In the genomic region with DNA sequence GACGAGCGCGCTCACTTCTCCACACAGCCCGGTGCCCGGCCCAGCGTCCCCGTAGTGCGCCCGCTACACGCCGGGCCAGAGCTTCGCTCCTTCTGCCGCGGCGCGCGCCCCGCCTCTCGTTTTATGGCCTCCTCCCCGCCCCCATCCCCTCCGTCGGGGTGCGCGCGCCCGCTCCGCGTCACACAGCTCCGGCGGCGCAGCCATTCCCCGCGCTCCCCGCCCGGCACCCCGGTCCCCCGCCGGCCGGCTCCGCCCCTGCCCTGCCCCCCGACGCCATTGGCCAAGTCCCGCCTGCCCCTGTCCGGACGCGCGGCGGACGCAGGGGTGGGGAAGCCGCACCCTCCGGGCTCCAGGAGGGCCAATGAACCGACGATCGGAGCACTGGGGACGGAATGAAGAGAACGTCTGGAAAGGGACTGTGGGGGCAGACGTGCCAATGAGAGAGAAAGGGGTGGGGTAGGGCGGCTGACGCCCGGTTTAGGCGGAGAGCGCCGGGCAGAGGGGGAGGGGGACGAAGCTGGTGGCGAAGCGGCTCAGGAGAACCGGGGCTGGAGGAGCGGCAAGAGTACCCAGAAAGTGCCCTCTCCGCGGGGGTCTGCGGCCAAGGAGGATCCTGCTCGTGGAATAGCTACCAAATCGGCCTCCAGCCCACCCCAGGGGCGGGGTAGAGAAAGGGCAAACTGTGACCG, we compare ENCODE assay signal across 1 cellular context.
TF ChIP-seq lines count a peak whose summit lies in the region.

A gene with protein sequence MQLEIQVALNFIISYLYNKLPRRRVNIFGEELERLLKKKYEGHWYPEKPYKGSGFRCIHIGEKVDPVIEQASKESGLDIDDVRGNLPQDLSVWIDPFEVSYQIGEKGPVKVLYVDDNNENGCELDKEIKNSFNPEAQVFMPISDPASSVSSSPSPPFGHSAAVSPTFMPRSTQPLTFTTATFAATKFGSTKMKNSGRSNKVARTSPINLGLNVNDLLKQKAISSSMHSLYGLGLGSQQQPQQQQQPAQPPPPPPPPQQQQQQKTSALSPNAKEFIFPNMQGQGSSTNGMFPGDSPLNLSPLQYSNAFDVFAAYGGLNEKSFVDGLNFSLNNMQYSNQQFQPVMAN (minus strand): TSS at position 94 of the 689 bp plus-strand sequence. CDS start 2,337 bp downstream, outside the sequence.

TF ChIP-seq in HepG2, 621 proteins besides CTCF, POLR2A, EP300 and RAD21 (continued from another document and continues in another):
- TF ChIP-seq, protein P1, sequence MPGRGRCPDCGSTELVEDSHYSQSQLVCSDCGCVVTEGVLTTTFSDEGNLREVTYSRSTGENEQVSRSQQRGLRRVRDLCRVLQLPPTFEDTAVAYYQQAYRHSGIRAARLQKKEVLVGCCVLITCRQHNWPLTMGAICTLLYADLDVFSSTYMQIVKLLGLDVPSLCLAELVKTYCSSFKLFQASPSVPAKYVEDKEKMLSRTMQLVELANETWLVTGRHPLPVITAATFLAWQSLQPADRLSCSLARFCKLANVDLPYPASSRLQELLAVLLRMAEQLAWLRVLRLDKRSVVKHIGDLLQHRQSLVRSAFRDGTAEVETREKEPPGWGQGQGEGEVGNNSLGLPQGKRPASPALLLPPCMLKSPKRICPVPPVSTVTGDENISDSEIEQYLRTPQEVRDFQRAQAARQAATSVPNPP (CRISPR knock-in tag; IDR thresholded peaks at IDR 0.05), result peak; percentile 74; the same call in 1 of the 2 replicates
- no peak for TF ChIP-seq FOXK2 (IDR thresholded peaks at IDR 0.05)
- no peak for TF ChIP-seq ZUFSP (CRISPR knock-in tag; IDR thresholded peaks at IDR 0.05; ENCODE audit: borderline replicate concordance)
- TF ChIP-seq REPIN1 (CRISPR knock-in tag; IDR thresholded peaks at IDR 0.05; ENCODE audit: borderline replicate concordance, low read depth), result peak; percentile 58
- TF ChIP-seq ELF3 (CRISPR knock-in tag; IDR thresholded peaks at IDR 0.05), result peak; percentile 61; the same call in 1 of the 2 replicates
- TF ChIP-seq HDAC2 (CRISPR knock-in tag; IDR thresholded peaks at IDR 0.05), result peak; percentile 48
- TF ChIP-seq KDM5A (IDR thresholded peaks at IDR 0.05; ENCODE audit: borderline replicate concordance, low read length), result no peak; the same call in 1 of the 2 replicates
- TF ChIP-seq TRIM22 (IDR thresholded peaks at IDR 0.05), result no peak
- no peak for TF ChIP-seq U2AF2 (IDR thresholded peaks at IDR 0.05; ENCODE audit: low read depth, low read length)
- TF ChIP-seq HIVEP1 (CRISPR knock-in tag; IDR thresholded peaks at IDR 0.05), result no peak
- TF ChIP-seq ZNF549 (CRISPR knock-in tag; IDR thresholded peaks at IDR 0.05), result no peak
- TF ChIP-seq SKIL (CRISPR knock-in tag; IDR thresholded peaks at IDR 0.05; ENCODE audit: borderline replicate concordance), result peak; percentile 90
- TF ChIP-seq ZNF234 (CRISPR knock-in tag; conservative IDR thresholded peaks at IDR 0.05), result peak; percentile 95
- TF ChIP-seq U2AF1 (optimal IDR thresholded peaks at IDR 0.05; ENCODE audit: low read depth, low read length), result no peak
- TF ChIP-seq TOPORS (CRISPR knock-in tag; IDR thresholded peaks at IDR 0.05), result peak; percentile 87
- TF ChIP-seq THYN1 (CRISPR knock-in tag; IDR thresholded peaks at IDR 0.05; ENCODE audit: borderline replicate concordance, low read depth), result no peak
- no peak for TF ChIP-seq KDM6A (CRISPR knock-in tag; IDR thresholded peaks at IDR 0.05; ENCODE audit: low read depth)
- 0 out of 2 replicates have a peak, but pooled peaks have one; percentile 21 for TF ChIP-seq RFX3 (CRISPR knock-in tag; IDR thresholded peaks at IDR 0.05)
- TF ChIP-seq ZNF136 (CRISPR knock-in tag; IDR thresholded peaks at IDR 0.05; ENCODE audit: low read depth), result no peak; the same call in 1 of the 2 replicates
- TF ChIP-seq SOX5 (CRISPR knock-in tag; IDR thresholded peaks at IDR 0.05; ENCODE audit: borderline replicate concordance), result peak; percentile 49; the same call in 1 of the 2 replicates
- peak; percentile 84 for TF ChIP-seq TGIF2 (CRISPR knock-in tag; IDR thresholded peaks at IDR 0.05)
- TF ChIP-seq MAFF (IDR thresholded peaks at IDR 0.05; ENCODE audit: low read depth, low read length), result no peak
- TF ChIP-seq, protein P2, sequence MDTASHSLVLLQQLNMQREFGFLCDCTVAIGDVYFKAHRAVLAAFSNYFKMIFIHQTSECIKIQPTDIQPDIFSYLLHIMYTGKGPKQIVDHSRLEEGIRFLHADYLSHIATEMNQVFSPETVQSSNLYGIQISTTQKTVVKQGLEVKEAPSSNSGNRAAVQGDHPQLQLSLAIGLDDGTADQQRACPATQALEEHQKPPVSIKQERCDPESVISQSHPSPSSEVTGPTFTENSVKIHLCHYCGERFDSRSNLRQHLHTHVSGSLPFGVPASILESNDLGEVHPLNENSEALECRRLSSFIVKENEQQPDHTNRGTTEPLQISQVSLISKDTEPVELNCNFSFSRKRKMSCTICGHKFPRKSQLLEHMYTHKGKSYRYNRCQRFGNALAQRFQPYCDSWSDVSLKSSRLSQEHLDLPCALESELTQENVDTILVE (CRISPR knock-in tag; IDR thresholded peaks at IDR 0.05), result peak; percentile 91
- 0 out of 2 replicates have a peak, but pooled peaks have one; percentile 11 for TF ChIP-seq ZNF619 (CRISPR knock-in tag; IDR thresholded peaks at IDR 0.05)
- TF ChIP-seq KDM3A (CRISPR knock-in tag; IDR thresholded peaks at IDR 0.05; ENCODE audit: low read depth), result peak; percentile 88
- TF ChIP-seq ZNF530 (CRISPR knock-in tag; IDR thresholded peaks at IDR 0.05; ENCODE audit: low read depth), result no peak; the same call in 1 of the 2 replicates
- TF ChIP-seq, protein P3, sequence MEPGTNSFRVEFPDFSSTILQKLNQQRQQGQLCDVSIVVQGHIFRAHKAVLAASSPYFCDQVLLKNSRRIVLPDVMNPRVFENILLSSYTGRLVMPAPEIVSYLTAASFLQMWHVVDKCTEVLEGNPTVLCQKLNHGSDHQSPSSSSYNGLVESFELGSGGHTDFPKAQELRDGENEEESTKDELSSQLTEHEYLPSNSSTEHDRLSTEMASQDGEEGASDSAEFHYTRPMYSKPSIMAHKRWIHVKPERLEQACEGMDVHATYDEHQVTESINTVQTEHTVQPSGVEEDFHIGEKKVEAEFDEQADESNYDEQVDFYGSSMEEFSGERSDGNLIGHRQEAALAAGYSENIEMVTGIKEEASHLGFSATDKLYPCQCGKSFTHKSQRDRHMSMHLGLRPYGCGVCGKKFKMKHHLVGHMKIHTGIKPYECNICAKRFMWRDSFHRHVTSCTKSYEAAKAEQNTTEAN (CRISPR knock-in tag; conservative IDR thresholded peaks at IDR 0.05), result peak; percentile 80
- peak; percentile 90; the same call in 1 of the 2 replicates for TF ChIP-seq ZNF232 (CRISPR knock-in tag; IDR thresholded peaks at IDR 0.05; ENCODE audit: borderline replicate concordance)
- peak; percentile 92 for TF ChIP-seq ZNF281 (CRISPR knock-in tag; IDR thresholded peaks at IDR 0.05; ENCODE audit: borderline replicate concordance)
- TF ChIP-seq TRAFD1 (CRISPR knock-in tag; IDR thresholded peaks at IDR 0.05; ENCODE audit: borderline replicate concordance), result peak; percentile 79; the same call in 1 of the 2 replicates
- TF ChIP-seq FOXK1 (CRISPR knock-in tag; IDR thresholded peaks at IDR 0.05; ENCODE audit: borderline replicate concordance, low read depth), result peak; percentile 64; the same call in 1 of the 2 replicates
- TF ChIP-seq ZMYM3 (CRISPR knock-in tag; IDR thresholded peaks at IDR 0.05), result no peak
- no peak; the same call in 1 of the 2 replicates for TF ChIP-seq HOXA9 (CRISPR knock-in tag; IDR thresholded peaks at IDR 0.05; ENCODE audit: borderline replicate concordance)
- TF ChIP-seq FOXC1 (CRISPR knock-in tag; IDR thresholded peaks at IDR 0.05; ENCODE audit: borderline replicate concordance), result peak; percentile 80; the same call in 1 of the 2 replicates
- peak; percentile 79 for TF ChIP-seq ATF3 (CRISPR knock-in tag; IDR thresholded peaks at IDR 0.05)
- TF ChIP-seq PHF20 (CRISPR knock-in tag; IDR thresholded peaks at IDR 0.05), result peak; percentile 73
- TF ChIP-seq ZNF607 (CRISPR knock-in tag; IDR thresholded peaks at IDR 0.05; ENCODE audit: borderline replicate concordance), result peak; percentile 93
- peak; percentile 26; the same call in 1 of the 2 replicates for TF ChIP-seq KMT2A (CRISPR knock-in tag; IDR thresholded peaks at IDR 0.05)
- peak; percentile 99 for TF ChIP-seq SALL2 (CRISPR knock-in tag; IDR thresholded peaks at IDR 0.05)
- TF ChIP-seq ADNP (CRISPR knock-in tag; IDR thresholded peaks at IDR 0.05), result 0 out of 2 replicates have a peak, but pooled peaks have one; percentile 54
- TF ChIP-seq ZNF546 (CRISPR knock-in tag; conservative IDR thresholded peaks at IDR 0.05), result peak; percentile 89
- TF ChIP-seq ZNF709 (CRISPR knock-in tag; IDR thresholded peaks at IDR 0.05), result no peak
- TF ChIP-seq ZFP1 (CRISPR knock-in tag; IDR thresholded peaks at IDR 0.05), result peak; percentile 62; the same call in 1 of the 2 replicates
- peak; percentile 90 for TF ChIP-seq SAP130 (CRISPR knock-in tag; IDR thresholded peaks at IDR 0.05; ENCODE audit: low read depth)
- TF ChIP-seq ZNF3 (CRISPR knock-in tag; IDR thresholded peaks at IDR 0.05), result no peak; the same call in 1 of the 2 replicates
- TF ChIP-seq ZNF660 (CRISPR knock-in tag; IDR thresholded peaks at IDR 0.05; ENCODE audit: borderline replicate concordance, low read depth), result no peak
- TF ChIP-seq NCOA1 (CRISPR knock-in tag; IDR thresholded peaks at IDR 0.05), result peak; percentile 88; the same call in 1 of the 2 replicates
- no peak; the same call in 1 of the 2 replicates for TF ChIP-seq DPF2 (CRISPR knock-in tag; IDR thresholded peaks at IDR 0.05; ENCODE audit: borderline replicate concordance, low read depth)
- TF ChIP-seq ZFY (CRISPR knock-in tag; IDR thresholded peaks at IDR 0.05), result peak; percentile 77
- TF ChIP-seq ZNF274 (CRISPR knock-in tag; IDR thresholded peaks at IDR 0.05), result no peak
